Comparison of ENCODE assay signal across 8 cellular contexts in genomic region chr19:14434543-14435319, GRCh38. TPM values are rescaled to one million over a fixed set of nuclear protein-coding genes. Genes with fewer than 3 reads are reported as not detected.
DNase-seq lines count a peak whose midpoint lies in the region; ATAC-seq and TF ChIP-seq lines count a peak whose summit lies in the region.

No MANE protein-coding gene starts in this region.

- H3K27ac ChIP-seq in VCaP, result peak overlapping the region; percentile 95
- H3K27ac ChIP-seq in endodermal cell (ENCODE audit: low read depth, low read length), result peak overlapping the region; percentile 13
- peak overlapping the region; percentile 92 to 97 for H3K27ac ChIP-seq in uterus

- intact Hi-C loops in uterus (cut with DNase I; ENCODE audit: low total_unique reads), result no loop called here

- H3K9me3 Mint-ChIP-seq in endodermal cell (no peaks in the 10 kb centered on the region), naive B cell (no peaks in the 10 kb centered on the region)

- peak overlapping the region; percentile 60 for H3K4me3 Mint-ChIP-seq in endodermal cell
- peak overlapping the region; percentile 54 to 92 (median 79) for H3K4me3 Mint-ChIP-seq in naive B cell

- H3K27me3 ChIP-seq in endodermal cell (ENCODE audit: control insufficient read depth, insufficient read depth, low read length, poor library complexity, severe bottlenecking) (no peaks in the 10 kb centered on the region), uterus (no peaks in the 10 kb centered on the region)

- no peak overlapping the region for H3K27ac Mint-ChIP-seq in endodermal cell
- peak overlapping the region in 5 of 6 donors; percentile 51 to 91 (median 80) for H3K27ac Mint-ChIP-seq in naive B cell

- H3K4me1 Mint-ChIP-seq in endodermal cell (peaks cover 6% of the 10 kb centered on the region), naive B cell (peaks cover 26 to 55% (median 40%) of the 10 kb centered on the region in 3 donors)

- no peaks in the 10 kb centered on the region for H3K9me3 ChIP-seq in endodermal cell (ENCODE audit: control insufficient read depth, low read length)
- H3K9me3 ChIP-seq in uterus, result no peaks in the 10 kb centered on the region

- 88 to 95% methylated on average over 13 to 23 of the region's 23 CpGs for WGBS in endodermal cell (ENCODE audit: insufficient coverage in 1 of 2, insufficient read length in 1 of 2), 2 experiments

- H3K36me3 ChIP-seq in endodermal cell (ENCODE audit: control insufficient read depth, insufficient read depth, low read length), result peaks cover 8% of the 10 kb centered on the region
- H3K36me3 ChIP-seq in uterus, result no peaks in the 10 kb centered on the region

- ATAC-seq in naive B cell (ENCODE audit: low read depth in 2 of 2), result no peak
- ATAC-seq in HG03097 (IDR thresholded peaks at IDR 0.05; ENCODE audit: low FRiP score, unreplicated experiment), result no peak

- H3K36me3 Mint-ChIP-seq in endodermal cell (ENCODE audit: low read depth) (no peaks in the 10 kb centered on the region), naive B cell (no peaks in the 10 kb centered on the region)

- TF ChIP-seq POLR2A in uterus (IDR thresholded peaks at IDR 0.05), result peak in 1 of 2 donors; percentile 24

- no peak; the same call in 1 of the 2 replicates for TF ChIP-seq CTCF in VCaP (conservative IDR thresholded peaks at IDR 0.05)
- TF ChIP-seq CTCF in endodermal cell (conservative IDR thresholded peaks at IDR 0.05), result no peak
- TF ChIP-seq CTCF in uterus (IDR thresholded peaks at IDR 0.05), result peak in 1 of 4 experiments; percentile 3

- H3K27me3 Mint-ChIP-seq in endodermal cell (ENCODE audit: insufficient read depth), result peaks cover 16% of the 10 kb centered on the region
- H3K27me3 Mint-ChIP-seq in naive B cell, result peaks cover 0 to 8% (median 0%) of the 10 kb centered on the region in 3 donors

- no peak overlapping the region for H3K9ac ChIP-seq in endodermal cell (ENCODE audit: extremely low read depth, low read length, poor library complexity, severe bottlenecking)

- peak; percentile 25 for DNase-seq in stimulated activated naive CD4-positive, alpha-beta T cell treated with Interleukin-2 at 50 U/mL for 16 hours (lab: John Stamatoyannopoulos, UW)
- DNase-seq in stimulated activated naive CD4-positive, alpha-beta T cell (lab: John Stamatoyannopoulos, UW), result no peak
- DNase-seq in endodermal cell (no peak), naive B cell (no peak), uterus (peak; percentile 72 to 77), globus pallidus (ENCODE audit: low spot score) (no peak)

- H3K4me3 ChIP-seq in endodermal cell (ENCODE audit: low read length) (peak overlapping the region; percentile 80), uterus (peak overlapping the region; percentile 79 to 96)

- H3K4me1 ChIP-seq in endodermal cell (ENCODE audit: control insufficient read depth, insufficient read depth, low read length) (no peaks in the 10 kb centered on the region), uterus (peaks cover 0 to 16% of the 10 kb centered on the region in 2 donors)

RNA-seq across cellular contexts. Expression of gene PKN1, which starts 1.6 kb away (rescaled TPM):
- total RNA-seq in endodermal cell, result 100 to 1,000 TPM; 103 to 141 TPM
- 89.7 TPM for polyA plus RNA-seq in endodermal cell (2013, experiment 1 of 2)
- 76.1 TPM for polyA plus RNA-seq in endodermal cell (2013, experiment 2 of 2)
- 10 to 100 TPM; 37.1 to 67.9 (median 48.0) TPM for polyA plus RNA-seq in naive B cell (ENCODE audit: low read depth in 6 of 6)
- total RNA-seq in uterus, result 100 to 1,000 TPM in 1 of 4 donors, 10 to 100 TPM in 3; 56.2 to 129 (median 82.4) TPM

RNA-seq across cellular contexts. Expression of gene DDX39A, which starts 15.6 kb away (rescaled TPM):
- total RNA-seq in endodermal cell, result 10 to 100 TPM; 82.5 to 86.1 TPM
- polyA plus RNA-seq in endodermal cell (2013, experiment 1 of 2), result 96.1 TPM
- polyA plus RNA-seq in endodermal cell (2013, experiment 2 of 2), result 90.8 TPM
- 100 to 1,000 TPM; 110 to 169 (median 132) TPM for polyA plus RNA-seq in naive B cell (ENCODE audit: low read depth in 6 of 6)
- 10 to 100 TPM; 41.3 to 91.2 (median 52.8) TPM for total RNA-seq in uterus

RNA-seq across cellular contexts. Expression of gene PTGER1, which starts 40.4 kb away (rescaled TPM):
- total RNA-seq in endodermal cell, result 1 to 10 TPM in 1 of 2 donors, under 1 TPM in 1; 0.81 to 1.0 TPM
- polyA plus RNA-seq in endodermal cell (2013, experiment 1 of 2), result not detected
- polyA plus RNA-seq in endodermal cell (2013, experiment 2 of 2), result 0.37 TPM
- not detected for polyA plus RNA-seq in naive B cell (ENCODE audit: low read depth in 6 of 6)
- total RNA-seq in uterus, result 1 to 10 TPM in 1 of 4 donors, under 1 TPM in 1, not detected in 2; 0.30 to 1.2 TPM

RNA-seq across cellular contexts. Expression of gene ADGRE5, which starts 53.5 kb away (rescaled TPM):
- total RNA-seq in endodermal cell (1 to 10 TPM in 1 of 2 donors, under 1 TPM in 1; 0.60 to 1.2 TPM), uterus (100 to 1,000 TPM in 1 of 4 donors, 10 to 100 TPM in 3; 32.1 to 217 (median 57.7) TPM)
- polyA plus RNA-seq in endodermal cell (2013, experiment 1 of 2), result 2.8 TPM
- 2.3 TPM for polyA plus RNA-seq in endodermal cell (2013, experiment 2 of 2)
- polyA plus RNA-seq in naive B cell (ENCODE audit: low read depth in 6 of 6), result 10 to 100 TPM; 17.8 to 41.1 (median 31.9) TPM

Comparison
In these comparisons a context has a peak if more than half of its experiments do, and no peak if none do; other contexts are left out.
1. DNase-seq: peak in stimulated activated naive CD4-positive, alpha-beta T cell treated with Interleukin-2 at 50 U/mL for 16 hours (single experiment) and uterus (2 of 2); none in stimulated activated naive CD4-positive, alpha-beta T cell (0 of 6), endodermal cell (single experiment), naive B cell (single experiment) and globus pallidus (single experiment).
2. H3K27ac ChIP-seq: peak in every context shown above with its lines; median percentile 95 in VCaP; 94 in uterus; 13 in endodermal cell.